Comparison of ENCODE assay signal across 10 cellular contexts in the genomic region with DNA sequence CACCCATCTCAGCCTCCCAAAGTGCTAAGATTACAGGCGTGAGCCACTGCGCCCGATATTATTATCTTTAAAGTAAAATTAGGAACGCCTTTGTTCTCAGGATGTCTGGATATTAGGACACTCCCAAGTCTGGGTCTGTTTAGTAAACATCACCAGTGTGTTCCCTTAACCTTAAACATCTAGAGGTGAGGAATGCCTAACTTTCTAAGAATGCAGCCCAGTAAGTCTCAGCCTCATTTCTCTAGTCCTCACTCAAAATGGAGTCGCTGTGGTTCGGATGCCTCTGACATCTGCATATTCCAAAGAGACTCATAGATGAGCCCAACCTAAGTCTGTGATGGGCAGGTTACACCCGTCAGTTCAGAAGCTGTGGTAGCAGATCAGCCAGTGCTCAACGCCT. TPM values are rescaled to one million over a fixed set of nuclear protein-coding genes. Genes with fewer than 3 reads are reported as not detected.
"Had no signal": no experiment of that assay in that cellular context is flagged by ENCODE, and none has a peak within 500 bp of the region (broad histone marks: within the 10 kb centered on the region; RNA-seq: fewer than 3 reads in every experiment).

No MANE protein-coding gene starts in this region.

- H3K9ac ChIP-seq: GM23248 had no signal

- ATAC-seq: GM23338, HCT116 had no signal

- DNase-seq: GM23248, GOT3, H7, H9, HCEC 1CT, HFFc6 had no signal

- H3K36me3 ChIP-seq: HAP-1 had no signal

- H2AFZ ChIP-seq: GM23248, GM23338 had no signal

- H3K9me3 ChIP-seq: HAP-1 had no signal

- H3K4me1 ChIP-seq: HAP-1 had no signal

- H3K27ac ChIP-seq: GM23248 had no signal

- H3K4me2 ChIP-seq: GM23338 had no signal

- H3K4me3 ChIP-seq: GM23248, GM23338, HAP-1 had no signal

RNA-seq across cellular contexts. Expression of a gene that starts 4.3 kb away (rescaled TPM):
- total RNA-seq: H4 had no signal
